In genomic region chr14:90421621-90422020, GRCh38 we compare ENCODE assay signal across 29 cellular contexts.
"Had no signal": no experiment of that assay in that cellular context is flagged by ENCODE, and none has a peak within 500 bp of the region (broad histone marks: within the 10 kb centered on the region; RNA-seq: fewer than 3 reads in every experiment).

No MANE protein-coding gene starts in this region.

- DNase-seq: activated B cell treated with CpG ODN at 0.5 μM for 24 hours; activated CD4-positive, alpha-beta T cell treated with anti-CD3 and anti-CD28 coated beads for 48 hours; activated CD4-positive, alpha-beta T cell treated with anti-CD3 and anti-CD28 coated beads, Interleukin-2, amount 50 U/mL, for 1 hour; activated CD4-positive, alpha-beta T cell treated with anti-CD3 and anti-CD28 coated beads, Interleukin-2, amount 50 U/mL, for 48 hours; activated CD8-positive, alpha-beta memory T cell treated with anti-CD3 and anti-CD28 coated beads for 24 hours; activated CD8-positive, alpha-beta T cell treated with anti-CD3 and anti-CD28 coated beads for 36 hours; activated gamma-delta T cell; activated naive CD4-positive, alpha-beta T cell; activated naive CD4-positive, alpha-beta T cell treated with anti-CD3 and anti-CD28 coated beads, Interleukin-2, amount 10 ng/mL, durations not matched to agents 7 days and 5 days; activated naive CD8-positive, alpha-beta T cell treated with anti-CD3 and anti-CD28 coated beads, Interleukin-2, amount 10 ng/mL, durations not matched to agents 7 days and 5 days; activated T-cell treated with anti-CD3 and anti-CD28 coated beads, Interleukin-2, amount 50 U/mL, for 4 hours; brain microvascular endothelial cell; effector memory CD4-positive, alpha-beta T cell; erythroblast; foreskin keratinocyte; gastrocnemius medialis; glutamatergic neuron; heart left ventricle; T-helper 1 cell; T-helper 17 cell; T1000; WERI-Rb-1 had no signal

- H3K27ac ChIP-seq: ascending aorta, brain microvascular endothelial cell, coronary artery, dorsolateral prefrontal cortex, esophagus muscularis mucosa, foreskin keratinocyte, gastrocnemius medialis, heart left ventricle, WERI-Rb-1 had no signal

- H3K36me3 ChIP-seq: ascending aorta, brain microvascular endothelial cell, esophagus muscularis mucosa, gastrocnemius medialis, heart left ventricle, WERI-Rb-1 had no signal

- H3K9me3 ChIP-seq: ascending aorta, esophagus muscularis mucosa, gastrocnemius medialis had no signal

- ATAC-seq: activated CD4-positive, CD25-positive, alpha-beta regulatory T cell treated with anti-CD3 and anti-CD28 coated beads, Interleukin-2, amount 50 U/mL, for 24 hours; activated CD8-positive, alpha-beta T cell treated with anti-CD3 and anti-CD28 coated beads for 36 hours; activated naive CD4-positive, alpha-beta T cell treated with anti-CD3 and anti-CD28 coated beads, Interleukin-2, amount 50 U/mL, for 72 hours; activated T-cell treated with anti-CD3 and anti-CD28 coated beads, Interleukin-2, amount 50 U/mL, for 4 hours; activated T-helper 17 cell treated with anti-CD3 and anti-CD28 coated beads, Interleukin-2, amount 50 U/mL, for 72 hours; foreskin keratinocyte; gastrocnemius medialis; heart left ventricle; T-helper 17 cell had no signal

- H3K4me3 ChIP-seq: ascending aorta, coronary artery, dorsolateral prefrontal cortex, esophagus muscularis mucosa, gastrocnemius medialis, heart left ventricle had no signal

- H3K27me3 ChIP-seq: ascending aorta, brain microvascular endothelial cell, dorsolateral prefrontal cortex, esophagus muscularis mucosa, foreskin keratinocyte, gastrocnemius medialis, heart left ventricle had no signal
